16 cellular contexts compared by ENCODE assay signal in the genomic region with DNA sequence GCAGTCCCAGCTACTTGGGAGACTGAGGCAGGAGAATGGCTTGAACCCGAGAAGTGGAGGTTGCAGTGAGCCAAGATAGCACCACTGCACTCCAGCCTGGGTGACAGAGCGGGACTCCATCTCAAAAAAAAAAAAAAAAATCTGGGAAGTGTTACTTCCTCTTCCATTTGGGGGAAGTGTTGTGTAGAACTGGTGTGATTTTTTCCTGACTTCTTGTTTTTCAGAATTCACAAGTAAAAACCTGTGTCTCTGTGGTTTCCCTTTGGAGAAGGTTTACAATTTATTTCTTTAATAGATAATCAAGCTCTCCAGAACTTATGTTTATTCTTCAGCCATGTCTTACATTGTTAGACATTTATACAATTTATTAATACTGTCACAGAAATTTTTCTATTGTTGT.
A peak's percentile ranks its signal among the peaks of the same experiment; 100 is the strongest.
DNase-seq lines count a peak whose midpoint lies in the region; ATAC-seq and FAIRE-seq lines count a peak whose summit lies in the region.
"Had no signal": no experiment of that assay in that cellular context is flagged by ENCODE, and none has a peak within 500 bp of the region (broad histone marks: within the 10 kb centered on the region; RNA-seq: fewer than 3 reads in every experiment).

No MANE protein-coding gene starts in this region.

- no peak for FAIRE-seq in HTR-8/SVneo (lab: Jason Lieb, UNC)
- FAIRE-seq: A549, GM12878, GM18507, HepG2 had no signal

- H2AK5ac ChIP-seq in trophoblast cell (ENCODE audit: low read length), result no peak overlapping the region

- WGBS in trophoblast cell (ENCODE audit: extremely low coverage, insufficient coverage, insufficient read length), result no CpG with 5 or more reads among the region's 2 CpGs

- H2AFZ ChIP-seq in trophoblast cell (ENCODE audit: insufficient read depth, low read length, poor library complexity), result no peak overlapping the region
- H2AFZ ChIP-seq: GM23338 had no signal

- H4K91ac ChIP-seq in trophoblast cell (ENCODE audit: low read depth, low read length), result no peak overlapping the region

- no peak for ATAC-seq in HG02642 (IDR thresholded peaks at IDR 0.05; ENCODE audit: poor library complexity, unreplicated experiment)
- ATAC-seq: A549, GM12878, HepG2 had no signal

- H3K27me3 ChIP-seq in trophoblast cell (ENCODE audit: insufficient read depth, low read length), result no peaks in the 10 kb centered on the region

- H3K27ac ChIP-seq in trophoblast cell (ENCODE audit: low read depth, low read length), result no peak overlapping the region
- H3K27ac ChIP-seq: A549 had no signal

- in situ Hi-C loops in KBM-7 (cut with MboI; ENCODE audit: low pct_unique_long_range_greater_than_20kb, low sequenced_read_pairs), result no loop called here

- H2BK120ac ChIP-seq in trophoblast cell (ENCODE audit: insufficient read depth, low read length, poor library complexity), result no peak overlapping the region

- peaks cover 10% of the 10 kb centered on the region for H3K9me3 ChIP-seq in trophoblast cell (ENCODE audit: insufficient read depth, low read depth, low read length)
- H3K9me3 ChIP-seq: A549, BE2C had no signal

- H4K8ac ChIP-seq in trophoblast cell (ENCODE audit: low read depth, low read length), result no peak overlapping the region

- H2BK5ac ChIP-seq in trophoblast cell (ENCODE audit: low read depth, low read length, poor library complexity), result no peak overlapping the region

- H3K9ac ChIP-seq in trophoblast cell (ENCODE audit: low read length), result no peak overlapping the region

- no peak overlapping the region for H3K4me2 ChIP-seq in trophoblast cell (ENCODE audit: low read length)
- H3K4me2 ChIP-seq: A549, GM23338 had no signal

- no peak overlapping the region for H3K18ac ChIP-seq in trophoblast cell (ENCODE audit: low read length)

- no peak overlapping the region for H3K23ac ChIP-seq in trophoblast cell (ENCODE audit: low read length)

- H3K4ac ChIP-seq in trophoblast cell (ENCODE audit: low read depth, low read length), result no peak overlapping the region

- H3K4me1 ChIP-seq in trophoblast cell (ENCODE audit: control insufficient read depth in 1 of 2, insufficient read depth in 2 of 2, low read length in 2 of 2), result no peaks in the 10 kb centered on the region
- H3K4me1 ChIP-seq: A549, BE2C had no signal

- DNase-seq in KBM-7, result peak; percentile 9
- DNase-seq in MV-4-11 (lab: John Stamatoyannopoulos, UW), result peak; percentile 71
- peak; percentile 13 for DNase-seq in OCI-M1 (lab: John Stamatoyannopoulos, UW)
- no peak for DNase-seq in trophoblast cell
- no peak for DNase-seq in NCI-H526 (lab: John Stamatoyannopoulos, UW)
- DNase-seq in HTR-8/SVneo (ENCODE audit: insufficient read length, low spot score), result no peak
- DNase-seq: BE2C; CD4-positive, CD25-positive, alpha-beta regulatory T cell; DMS 273 treated with DMSO at 0.1 percent for 48 hours; H7 had no signal

- no peak overlapping the region for H3K14ac ChIP-seq in trophoblast cell (ENCODE audit: low read length)

- H3K36me3 ChIP-seq in trophoblast cell (ENCODE audit: control insufficient read depth in 1 of 2, insufficient read depth in 2 of 2, low read length in 2 of 2), result no peaks in the 10 kb centered on the region
- H3K36me3 ChIP-seq: BE2C had no signal

- H2BK12ac ChIP-seq in trophoblast cell (ENCODE audit: low read length), result no peak overlapping the region

- no peak overlapping the region for H4K12ac ChIP-seq in trophoblast cell (ENCODE audit: low read depth, low read length)

- no peaks in the 10 kb centered on the region for H3K79me1 ChIP-seq in trophoblast cell (ENCODE audit: low read length)

- no peaks in the 10 kb centered on the region for H3K79me2 ChIP-seq in trophoblast cell (ENCODE audit: control insufficient read depth, insufficient read depth, low read length, poor library complexity)

- no peak overlapping the region for H3K4me3 ChIP-seq in trophoblast cell (ENCODE audit: low read depth, low read length)
- H3K4me3 ChIP-seq: A549, GM12878, GM23338 had no signal

Comparison
In these comparisons a context has a peak if more than half of its experiments do, and no peak if none do; other contexts are left out.
1. DNase-seq: peak in KBM-7 (single experiment), MV-4-11 (single experiment) and OCI-M1 (single experiment); none in trophoblast cell (0 of 2), NCI-H526 (0 of 2) and HTR-8/SVneo (single experiment).